ENCODE assay signal across 1 cellular context in the genomic region with DNA sequence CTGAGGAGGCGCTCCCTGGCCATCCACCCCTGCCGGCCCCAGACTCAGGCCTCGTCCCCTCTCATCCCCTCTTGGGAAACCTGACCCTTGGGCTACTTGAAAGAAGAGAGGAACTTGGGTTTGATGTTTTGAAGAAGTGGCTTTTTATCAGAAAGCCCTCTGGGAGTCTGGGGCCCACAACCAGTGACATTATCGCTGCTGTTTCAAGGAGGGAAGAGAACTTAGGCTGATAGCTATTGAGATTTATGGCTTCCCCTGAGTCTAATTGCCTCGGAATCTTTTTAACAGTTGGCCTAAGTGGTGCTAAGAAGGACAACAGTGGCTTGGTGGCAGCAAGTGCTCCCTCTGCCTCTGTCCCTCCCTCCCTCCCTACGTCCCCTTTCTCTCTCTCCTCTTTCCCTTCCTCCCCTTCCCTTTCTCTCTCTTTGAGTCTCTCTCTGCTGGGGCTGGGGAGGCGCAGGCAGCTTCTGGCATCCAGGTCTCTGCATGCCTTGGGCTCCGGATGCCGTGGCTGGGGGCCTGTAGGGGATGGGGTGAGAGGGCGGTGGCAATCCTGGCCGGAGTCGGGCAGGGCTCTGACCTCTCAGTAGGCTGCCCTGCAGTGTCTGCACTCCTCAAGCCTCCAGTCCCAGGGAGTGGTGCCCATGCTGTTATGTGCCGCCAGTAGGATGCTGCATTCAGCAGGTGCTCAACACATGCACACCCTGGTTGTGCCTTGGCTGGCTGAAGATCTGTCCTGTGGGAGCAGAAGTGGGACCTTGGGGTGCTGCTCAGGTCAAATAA.
TF ChIP-seq lines count a peak whose summit lies in the region.

No MANE protein-coding gene starts in this region.

TF ChIP-seq in H1, 55 proteins besides CTCF, POLR2A, EP300 and RAD21:
- TF ChIP-seq SIN3A (conservative IDR thresholded peaks at IDR 0.05 in 1 of 2, IDR thresholded peaks at IDR 0.05 in 1 of 2; ENCODE audit: low read depth in 1 of 2, low read length in 2 of 2) (no peak), SAP30 (IDR thresholded peaks at IDR 0.05; ENCODE audit: insufficient read depth, insufficient replicate concordance, low read length) (no peak), CTBP2 (IDR thresholded peaks at IDR 0.05; ENCODE audit: borderline replicate concordance, insufficient read depth, insufficient read length, low read length) (no peak), ATF2 (IDR thresholded peaks at IDR 0.05; ENCODE audit: low read length) (no peak), SP1 (IDR thresholded peaks at IDR 0.05; ENCODE audit: low read depth, low read length) (no peak), TEAD4 (IDR thresholded peaks at IDR 0.05; ENCODE audit: low read depth, low read length) (no peak), CHD1 (IDR thresholded peaks at IDR 0.05; ENCODE audit: low read depth, low read length) (no peak), SP2 (IDR thresholded peaks at IDR 0.05; ENCODE audit: low read length) (no peak), PHF8 (conservative IDR thresholded peaks at IDR 0.05; ENCODE audit: low read depth, low read length) (no peak)
